18 cellular contexts compared by ENCODE assay signal in genomic region chr2:68182902-68183301, GRCh38. TPM values are rescaled to one million over a fixed set of nuclear protein-coding genes. Genes with fewer than 3 reads are reported as not detected.
DNase-seq lines count a peak whose midpoint lies in the region; ATAC-seq and TF ChIP-seq lines count a peak whose summit lies in the region.
"Had no signal": no experiment of that assay in that cellular context is flagged by ENCODE, and none has a peak within 500 bp of the region (broad histone marks: within the 10 kb centered on the region; RNA-seq: fewer than 3 reads in every experiment).

No MANE protein-coding gene starts in this region.

- H3K27me3 Mint-ChIP-seq in activated naive CD4-positive, alpha-beta T cell treated with anti-CD3 and anti-CD28 coated beads, Interleukin-2, amount 50 U/mL, for 24 hours, result no peaks in the 10 kb centered on the region
- no peaks in the 10 kb centered on the region for H3K27me3 Mint-ChIP-seq in activated naive CD4-positive, alpha-beta T cell treated with anti-CD3 and anti-CD28 coated beads for 36 hours (ENCODE audit: low read depth)
- H3K27me3 Mint-ChIP-seq in effector memory CD8-positive, alpha-beta T cell, result no peaks in the 10 kb centered on the region
- no peaks in the 10 kb centered on the region for H3K27me3 Mint-ChIP-seq in nephron (ENCODE audit: low read depth)
- H3K27me3 Mint-ChIP-seq: IgD-negative memory B cell had no signal

- no peak for TF ChIP-seq CTCF in nephron (IDR thresholded peaks at IDR 0.05; ENCODE audit: unreplicated experiment in 3 of 3)

- peaks cover 47% of the 10 kb centered on the region for H3K4me1 Mint-ChIP-seq in activated naive CD4-positive, alpha-beta T cell treated with anti-CD3 and anti-CD28 coated beads, Interleukin-2, amount 50 U/mL, for 24 hours
- H3K4me1 Mint-ChIP-seq in activated naive CD4-positive, alpha-beta T cell treated with anti-CD3 and anti-CD28 coated beads for 36 hours (ENCODE audit: low read depth), result peaks cover 18% of the 10 kb centered on the region
- peaks cover 17 to 50% of the 10 kb centered on the region in 2 donors for H3K4me1 Mint-ChIP-seq in effector memory CD8-positive, alpha-beta T cell (ENCODE audit: low read depth in 2 of 2)
- peaks cover 10% of the 10 kb centered on the region for H3K4me1 Mint-ChIP-seq in nephron

- ATAC-seq in effector memory CD8-positive, alpha-beta T cell (replicated peaks), result no peak
- ATAC-seq in GM21723 (IDR thresholded peaks at IDR 0.05; ENCODE audit: unreplicated experiment), result no peak
- ATAC-seq in GM21381 (IDR thresholded peaks at IDR 0.05; ENCODE audit: unreplicated experiment), result no peak
- ATAC-seq: A549, GM23338, HCT116 had no signal

- H3K4me3 Mint-ChIP-seq in activated naive CD4-positive, alpha-beta T cell treated with anti-CD3 and anti-CD28 coated beads, Interleukin-2, amount 50 U/mL, for 24 hours, result no peak overlapping the region
- no peak overlapping the region for H3K4me3 Mint-ChIP-seq in activated naive CD4-positive, alpha-beta T cell treated with anti-CD3 and anti-CD28 coated beads for 36 hours
- no peak overlapping the region for H3K4me3 Mint-ChIP-seq in effector memory CD8-positive, alpha-beta T cell
- no peak overlapping the region for H3K4me3 Mint-ChIP-seq in nephron
- H3K4me3 Mint-ChIP-seq: GM23338, IgD-negative memory B cell had no signal

- CTCF ChIA-PET in activated naive CD4-positive, alpha-beta T cell treated with anti-CD3 and anti-CD28 coated beads for 36 hours (lab: Charles Lee), result interaction anchor here (1.4 kb wide), 1 partner anchor 61 kb away, joined by 4 read pairs; no protein-coding TSS in a partner anchor

- intact Hi-C loops in activated naive CD4-positive, alpha-beta T cell treated with anti-CD3 and anti-CD28 coated beads for 36 hours (cut with micrococcal nuclease), result no loop called here

- DNase-seq in activated naive CD4-positive, alpha-beta T cell treated with anti-CD3 and anti-CD28 coated beads for 36 hours, result no peak
- peak; percentile 59 for DNase-seq in NCI-H2227 treated with DMSO at 0.1 percent for 48 hours (lab: John Stamatoyannopoulos, UW)
- no peak for DNase-seq in effector memory CD8-positive, alpha-beta T cell
- no peak for DNase-seq in activated CD4-positive, alpha-beta T cell treated with anti-CD3 and anti-CD28 coated beads for 4 hours
- DNase-seq: NCI-H1105; NCI-H1694; NCI-H2107; NCI-H446 treated with DMSO at 0.1 percent for 48 hours; NK-92 treated with Interleukin-12 subunit alpha and Interleukin-12 subunit beta, amount 100 ng/mL, for 24 hours; SHP77 treated with DMSO at 0.1 percent for 48 hours had no signal

- H3K27ac Mint-ChIP-seq in activated naive CD4-positive, alpha-beta T cell treated with anti-CD3 and anti-CD28 coated beads, Interleukin-2, amount 50 U/mL, for 24 hours, result peak overlapping the region; percentile 74
- H3K27ac Mint-ChIP-seq in activated naive CD4-positive, alpha-beta T cell treated with anti-CD3 and anti-CD28 coated beads for 36 hours, result no peak overlapping the region
- peak overlapping the region; percentile 70 to 82 for H3K27ac Mint-ChIP-seq in effector memory CD8-positive, alpha-beta T cell
- H3K27ac Mint-ChIP-seq in nephron, result peak overlapping the region; percentile 3 to 53 (median 49)
- H3K27ac Mint-ChIP-seq: GM23338 had no signal

- peaks cover 17% of the 10 kb centered on the region for H3K36me3 Mint-ChIP-seq in activated naive CD4-positive, alpha-beta T cell treated with anti-CD3 and anti-CD28 coated beads, Interleukin-2, amount 50 U/mL, for 24 hours
- peaks cover 20% of the 10 kb centered on the region for H3K36me3 Mint-ChIP-seq in activated naive CD4-positive, alpha-beta T cell treated with anti-CD3 and anti-CD28 coated beads for 36 hours (ENCODE audit: low read depth)
- H3K36me3 Mint-ChIP-seq in effector memory CD8-positive, alpha-beta T cell (ENCODE audit: insufficient read depth), result peaks cover 62% of the 10 kb centered on the region
- H3K36me3 Mint-ChIP-seq in nephron (ENCODE audit: low read depth), result peaks cover 63% of the 10 kb centered on the region

- H3K9me3 Mint-ChIP-seq in activated naive CD4-positive, alpha-beta T cell treated with anti-CD3 and anti-CD28 coated beads, Interleukin-2, amount 50 U/mL, for 24 hours, result no peaks in the 10 kb centered on the region
- no peaks in the 10 kb centered on the region for H3K9me3 Mint-ChIP-seq in activated naive CD4-positive, alpha-beta T cell treated with anti-CD3 and anti-CD28 coated beads for 36 hours
- H3K9me3 Mint-ChIP-seq in effector memory CD8-positive, alpha-beta T cell, result no peaks in the 10 kb centered on the region
- H3K9me3 Mint-ChIP-seq in nephron, result no peaks in the 10 kb centered on the region
- H3K9me3 Mint-ChIP-seq: GM23338, IgD-negative memory B cell had no signal

RNA-seq across cellular contexts. Expression of gene PNO1, which starts 25.2 kb away (rescaled TPM):
- 10 to 100 TPM; 14.5 to 14.6 TPM for total RNA-seq in activated naive CD4-positive, alpha-beta T cell treated with anti-CD3 and anti-CD28 coated beads for 36 hours
